32 cellular contexts compared by ENCODE assay signal in the genomic region with DNA sequence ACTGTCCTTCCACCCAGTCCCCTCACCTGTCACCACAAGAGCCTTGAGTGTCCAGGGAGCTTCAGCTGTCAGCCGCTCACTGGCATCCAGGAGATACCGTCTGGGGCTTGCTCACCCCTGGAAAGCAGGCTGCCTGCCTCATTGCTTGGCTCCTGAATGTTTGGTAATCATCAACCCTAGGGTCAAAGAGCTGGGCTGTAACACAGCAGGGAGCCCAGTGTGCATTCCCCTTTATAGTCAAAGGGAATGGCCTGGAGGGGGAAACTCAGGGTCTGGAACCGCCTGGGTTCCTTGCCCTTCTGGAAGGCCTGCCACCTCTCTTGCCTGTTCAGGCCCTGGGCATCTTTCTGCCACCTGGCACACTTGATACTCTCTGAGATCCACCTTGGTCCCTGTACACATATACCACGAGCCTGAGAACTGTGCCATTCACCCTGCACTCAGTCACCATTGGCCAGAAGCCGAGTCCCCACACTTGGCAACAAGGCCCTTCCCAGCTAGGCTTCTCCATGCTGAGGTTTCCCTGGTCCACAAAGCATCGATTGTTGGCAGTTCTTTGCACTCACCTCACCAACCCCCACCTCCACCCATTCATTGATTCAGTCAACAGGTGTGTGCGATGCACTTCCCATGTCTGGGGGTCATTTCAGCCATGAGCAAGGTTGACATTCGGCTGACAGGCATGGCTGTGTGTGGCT. TPM values are rescaled to one million over a fixed set of nuclear protein-coding genes. Genes with fewer than 3 reads are reported as not detected.
DNase-seq lines count a peak whose midpoint lies in the region; ATAC-seq, FAIRE-seq and TF ChIP-seq lines count a peak whose summit lies in the region.
"Had no signal": no experiment of that assay in that cellular context is flagged by ENCODE, and none has a peak within 500 bp of the region (broad histone marks: within the 10 kb centered on the region; RNA-seq: fewer than 3 reads in every experiment).

No MANE protein-coding gene starts in this region.

- H3K9me2 ChIP-seq in hepatocyte (replicated peaks; ENCODE audit: insufficient read depth): no peaks in the 10 kb centered on the region

- ATAC-seq in GM18520 (IDR thresholded peaks at IDR 0.05; ENCODE audit: unreplicated experiment) (no peak), HG03378 (IDR thresholded peaks at IDR 0.05; ENCODE audit: unreplicated experiment) (no peak)
- ATAC-seq: activated CD4-positive, CD25-positive, alpha-beta regulatory T cell treated with anti-CD3 and anti-CD28 coated beads, Interleukin-2, amount 50 U/mL, for 24 hours; stimulated activated memory B cell treated with anti-CD40 and anti-IgM and Interleukin-4, amounts not matched to agents 10 μg/mL and 1 μg/mL and 100 μg/mL, for 72 hours had no signal

- WGBS in hepatocyte (ENCODE audit: low lambda C conversion rate, missing lambda C conversion rate): 73% methylated on average over 8 of the region's 8 CpGs

- H4K20me1 ChIP-seq in hepatocyte (ENCODE audit: insufficient read depth, poor library complexity, severe bottlenecking): no peaks in the 10 kb centered on the region

- H2AFZ ChIP-seq in hepatocyte: no peak overlapping the region

- H3K79me2 ChIP-seq in hepatocyte: no peaks in the 10 kb centered on the region

- no peaks in the 10 kb centered on the region for H3K36me3 ChIP-seq in hepatocyte (replicated peaks; ENCODE audit: insufficient read depth, low read depth)
- H3K36me3 ChIP-seq: esophagus squamous epithelium, sigmoid colon had no signal

- H3K9me3 ChIP-seq in hepatocyte (ENCODE audit: low read depth): no peaks in the 10 kb centered on the region
- H3K9me3 ChIP-seq: esophagus squamous epithelium, sigmoid colon had no signal

- no peak overlapping the region for H3K4me3 ChIP-seq in hepatocyte
- H3K4me3 ChIP-seq: esophagus squamous epithelium, sigmoid colon had no signal

- H3K27me3 ChIP-seq in hepatocyte: no peaks in the 10 kb centered on the region
- H3K27me3 ChIP-seq: esophagus squamous epithelium, sigmoid colon had no signal

- peaks cover 10% of the 10 kb centered on the region for H3K4me1 ChIP-seq in hepatocyte (ENCODE audit: insufficient read depth)
- H3K4me1 ChIP-seq: sigmoid colon had no signal

- H3K27ac ChIP-seq in hepatocyte: peak overlapping the region; percentile 20
- H3K27ac ChIP-seq: RWPE1, sigmoid colon had no signal

- H3K4me2 ChIP-seq in hepatocyte: peak overlapping the region; percentile 37

- peak; percentile 5 for FAIRE-seq in urothelium cell line (lab: Jason Lieb, UNC)
- FAIRE-seq: H54, TTC549 had no signal

- TF ChIP-seq CTCF in hepatocyte (IDR thresholded peaks at IDR 0.05; ENCODE audit: poor library complexity): no peak

- DNase-seq in LoVo (ENCODE audit: low spot score) (peak; percentile 2), hepatocyte (ENCODE audit: low spot score) (no peak), mucosa of gallbladder (ENCODE audit: low spot score) (peak; percentile 90), urothelium cell line (ENCODE audit: low spot score) (no peak), COR-L47 (lab: John Stamatoyannopoulos, UW) (no peak)
- DNase-seq: activated CD4-positive, alpha-beta T cell treated with anti-CD3 and anti-CD28 coated beads, Interleukin-2, amount 50 U/mL, for 48 hours; CD4-positive, alpha-beta T cell; cortex of kidney; DMS 273 treated with DMSO at 0.1 percent for 48 hours; endodermal cell; esophagus squamous epithelium; foreskin melanocyte; KG1; left ventricle myocardium superior; MM.1S; NCI-H1417; NCI-H2107; NCI-H774; nephron progenitor cell; sigmoid colon; stimulated activated CD4-positive, alpha-beta T cell treated with anti-CD3 and anti-CD28 coated beads, Interleukin-4, amount 100 ng/mL, for 4 hours had no signal

RNA-seq across cellular contexts. Expression of a gene that starts 35.0 kb away (rescaled TPM):
- total RNA-seq in hepatocyte (45.1 and 68.2 TPM in 2 replicates), mucosa of gallbladder (16.8 TPM)
- polyA plus RNA-seq in hepatocyte: 37.2 and 40.5 TPM in 2 replicates

RNA-seq across cellular contexts. Expression of a gene that starts 59.9 kb away (rescaled TPM):
- total RNA-seq in hepatocyte: 3.8 and 4.8 TPM in 2 replicates
- polyA plus RNA-seq in hepatocyte: 3.3 TPM in 2 replicates
- 2.4 TPM for total RNA-seq in mucosa of gallbladder
- total RNA-seq: bronchial epithelial cell; CD4-positive, alpha-beta T cell; endodermal cell; esophagus squamous epithelium; HT-29; left ventricle myocardium superior; sigmoid colon; T-helper 1 cell treated with Interleukin-12 subunit alpha and Interleukin-12 subunit beta and Interleukin-4 antibody, amounts not matched to agents 30 ng/mL and 1 ng/mL, for 36 hours; urinary bladder had no signal
- polyA plus RNA-seq: urinary bladder had no signal

Comparison
In these comparisons a context has a peak if more than half of its experiments do, and no peak if none do; other contexts are left out.
1. DNase-seq: peak in LoVo (single experiment) and mucosa of gallbladder (single experiment); none in hepatocyte (single experiment), urothelium cell line (single experiment) and COR-L47 (single experiment).